Comparison of ENCODE assay signal across 12 cellular contexts in genomic region chr4:138851626-138852443, GRCh38.
DNase-seq lines count a peak whose midpoint lies in the region; ATAC-seq and TF ChIP-seq lines count a peak whose summit lies in the region.
"Had no signal": no experiment of that assay in that cellular context is flagged by ENCODE, and none has a peak within 500 bp of the region (broad histone marks: within the 10 kb centered on the region; RNA-seq: fewer than 3 reads in every experiment).

No MANE protein-coding gene starts in this region.

- no peaks in the 10 kb centered on the region for H3K36me3 ChIP-seq in upper lobe of right lung

- no peaks in the 10 kb centered on the region for H3K27me3 ChIP-seq in upper lobe of right lung
- H3K27me3 ChIP-seq in right cardiac atrium (ENCODE audit: control insufficient read depth, insufficient read depth), result no peaks in the 10 kb centered on the region

- H3K4me3 ChIP-seq in upper lobe of right lung (no peak overlapping the region), right cardiac atrium (ENCODE audit: low read length) (no peak overlapping the region)

- peaks cover 20% of the 10 kb centered on the region for H3K4me1 Mint-ChIP-seq in brain

- DNase-seq in DMS 273 (lab: John Stamatoyannopoulos, UW; ENCODE audit: unreplicated experiment) (peak; percentile 72), NCI-H1417 (lab: John Stamatoyannopoulos, UW) (peak; percentile 33 to 88 (median 71)), kidney tubule cell (ENCODE audit: low spot score) (peak; percentile 87), GF-D8 (lab: John Stamatoyannopoulos, UW) (no peak), upper lobe of right lung (no peak), NCI-H187 treated with DMSO at 0.1 percent for 48 hours (lab: John Stamatoyannopoulos, UW) (no peak), right cardiac atrium (no peak)
- DNase-seq: activated CD4-positive, CD25-positive, alpha-beta regulatory T cell treated with anti-CD3 and anti-CD28 coated beads, Interleukin-2, amount 50 U/mL, for 72 hours; activated effector memory CD4-positive, alpha-beta T cell treated with anti-CD3 and anti-CD28 coated beads, Interleukin-2, amount 50 U/mL, for 16 hours; MV-4-11; stimulated activated CD4-positive, alpha-beta T cell treated with anti-CD3 and anti-CD28 coated beads, Interleukin-12 subunit alpha, Interleukin-12 subunit beta, amount 100 ng/mL, for 4 hours had no signal

- H3K9me3 ChIP-seq in upper lobe of right lung (no peaks in the 10 kb centered on the region), right cardiac atrium (ENCODE audit: control insufficient read depth, low read length) (no peaks in the 10 kb centered on the region)

- 19% methylated on average over 15 of the region's 15 CpGs for WGBS in right cardiac atrium

- H3K27ac ChIP-seq in upper lobe of right lung, result no peak overlapping the region
- no peak overlapping the region for H3K27ac ChIP-seq in right cardiac atrium (ENCODE audit: low read length)

- H3K4me1 ChIP-seq in upper lobe of right lung, result no peaks in the 10 kb centered on the region
- no peaks in the 10 kb centered on the region for H3K4me1 ChIP-seq in right cardiac atrium (ENCODE audit: control insufficient read depth, insufficient read depth, low read length)

- H3K9me3 Mint-ChIP-seq in brain, result peaks cover 11 to 22% (median 11%) of the 10 kb centered on the region in 5 experiments

- intact Hi-C loops in upper lobe of right lung (cut with DNase I), result no loop called here
- intact Hi-C loops in right cardiac atrium (cut with DNase I), result no loop called here

- TF ChIP-seq CTCF in brain (conservative IDR thresholded peaks at IDR 0.05) (no peak), upper lobe of right lung (IDR thresholded peaks at IDR 0.05) (no peak)

- H3K4me3 Mint-ChIP-seq in brain, result peak overlapping the region; percentile 21 to 80 (median 69)

- ATAC-seq in upper lobe of right lung (no peak), right cardiac atrium (no peak)

- peaks cover 3% of the 10 kb centered on the region for H3K27me3 Mint-ChIP-seq in brain

- peaks cover 3% of the 10 kb centered on the region for H3K36me3 Mint-ChIP-seq in brain

- H3K27ac Mint-ChIP-seq in brain, result peak overlapping the region in 4 of 5 experiments; percentile 55 to 94 (median 89)

Comparison
In these comparisons a context has a peak if more than half of its experiments do, and no peak if none do; other contexts are left out.
1. DNase-seq: peak in DMS 273 (single experiment), NCI-H1417 (3 of 3) and kidney tubule cell (single experiment); none in GF-D8 (single experiment), upper lobe of right lung (single experiment), NCI-H187 treated with DMSO at 0.1 percent for 48 hours (single experiment) and right cardiac atrium (0 of 3).